Comparison of ENCODE assay signal across 1 cellular context in genomic region chr1:107720210-107720609, GRCh38.
TF ChIP-seq lines count a peak whose summit lies in the region.

No MANE protein-coding gene starts in this region.

TF ChIP-seq in HEK293, 187 proteins besides CTCF, POLR2A, EP300 and RAD21 (continued from another document):
- peak; percentile 80 for TF ChIP-seq ZBTB11 (tag by site-specific recombination; conservative IDR thresholded peaks at IDR 0.05; ENCODE audit: low read depth)
- TF ChIP-seq ZNF433 (tag by site-specific recombination; IDR thresholded peaks at IDR 0.05; ENCODE audit: low read depth): peak; percentile 79
- TF ChIP-seq ZNF629 (tag by site-specific recombination; IDR thresholded peaks at IDR 0.05): peak; percentile 53
- peak; percentile 89 for TF ChIP-seq ZNF426 (tag by site-specific recombination; IDR thresholded peaks at IDR 0.05)
- peak; percentile 61; the same call in 1 of the 2 replicates for TF ChIP-seq ZXDB (tag by site-specific recombination; IDR thresholded peaks at IDR 0.05)
- peak; percentile 90 for TF ChIP-seq ZNF266 (tag by site-specific recombination; IDR thresholded peaks at IDR 0.05; ENCODE audit: low read depth)
- TF ChIP-seq ZNF140 (tag by site-specific recombination; IDR thresholded peaks at IDR 0.05): peak; percentile 81; the same call in 1 of the 2 replicates
- 0 out of 2 replicates have a peak, but pooled peaks have one; percentile 22 for TF ChIP-seq ZNF121 (tag by site-specific recombination; IDR thresholded peaks at IDR 0.05)
- 0 out of 2 replicates have a peak, but pooled peaks have one; percentile 49 for TF ChIP-seq ZNF354C (tag by site-specific recombination; IDR thresholded peaks at IDR 0.05; ENCODE audit: borderline replicate concordance, low read depth)
- 0 out of 2 replicates have a peak, but pooled peaks have one; percentile 71 for TF ChIP-seq ZFP37 (tag by site-specific recombination; IDR thresholded peaks at IDR 0.05)
- 0 out of 2 replicates have a peak, but pooled peaks have one; percentile 36 for TF ChIP-seq ZFP3 (tag by site-specific recombination; IDR thresholded peaks at IDR 0.05; ENCODE audit: low read depth)
- peak; percentile 61; the same call in 1 of the 2 replicates for TF ChIP-seq ZBTB21 (tag by site-specific recombination; IDR thresholded peaks at IDR 0.05)
- peak; percentile 40; the same call in 1 of the 2 replicates for TF ChIP-seq GLI2 (tag by site-specific recombination; IDR thresholded peaks at IDR 0.05; ENCODE audit: borderline replicate concordance, low read depth)
- peak; percentile 57 for TF ChIP-seq ZNF510 (tag by site-specific recombination; IDR thresholded peaks at IDR 0.05; ENCODE audit: insufficient replicate concordance)
- peak; percentile 79; the same call in 1 of the 2 replicates for TF ChIP-seq ZNF560 (tag by site-specific recombination; IDR thresholded peaks at IDR 0.05; ENCODE audit: borderline replicate concordance)
- TF ChIP-seq ZBTB8A (tag by site-specific recombination; IDR thresholded peaks at IDR 0.05): peak; percentile 76
- peak; percentile 89 for TF ChIP-seq ZNF555 (tag by site-specific recombination; conservative IDR thresholded peaks at IDR 0.05)
